In the genomic region with DNA sequence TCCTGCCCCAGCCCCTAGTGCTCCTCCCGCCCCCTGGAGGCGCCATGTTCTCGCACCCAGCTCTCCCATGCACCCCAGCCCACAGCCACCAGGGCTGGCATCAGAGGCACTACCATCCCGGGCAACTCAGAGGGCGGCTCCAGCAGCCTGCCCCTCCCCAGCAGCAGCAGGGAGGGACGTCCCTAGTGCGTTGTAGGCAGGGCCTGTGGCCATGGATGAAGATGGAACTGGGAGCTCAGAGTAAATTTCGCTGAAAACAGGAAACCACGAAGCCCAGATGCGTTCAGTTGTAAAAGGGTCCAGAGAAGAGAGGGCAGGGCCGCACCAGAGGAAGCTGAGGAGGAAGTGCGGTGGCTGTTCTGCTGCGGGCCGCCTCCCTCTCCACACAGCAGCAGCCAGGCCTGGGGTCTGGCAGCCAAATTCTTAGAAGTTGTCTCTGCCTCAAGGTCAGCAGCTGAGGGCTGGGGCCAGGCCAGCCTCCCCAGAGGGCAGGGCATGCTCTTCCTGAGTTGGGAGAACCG, we compare ENCODE assay signal across 9 cellular contexts. TPM values are rescaled to one million over a fixed set of nuclear protein-coding genes. Genes with fewer than 3 reads are reported as not detected.
DNase-seq lines count a peak whose midpoint lies in the region; ATAC-seq, FAIRE-seq and TF ChIP-seq lines count a peak whose summit lies in the region.
"Had no signal": no experiment of that assay in that cellular context is flagged by ENCODE, and none has a peak within 500 bp of the region (broad histone marks: within the 10 kb centered on the region; RNA-seq: fewer than 3 reads in every experiment).

No MANE protein-coding gene starts in this region.

- H3K4me3 Mint-ChIP-seq in activated naive CD8-positive, alpha-beta T cell treated with anti-CD3 and anti-CD28 coated beads for 36 hours, result peak overlapping the region; percentile 75
- H3K4me3 Mint-ChIP-seq in stimulated activated naive CD8-positive, alpha-beta T cell treated with anti-CD3 and anti-CD28 coated beads, Interleukin-15, Interleukin-2, amounts not matched to agents 100 ng/mL and 50 ng/mL, for 24 hours, result peak overlapping the region; percentile 74
- no peak overlapping the region for H3K4me3 Mint-ChIP-seq in Calu3 (ENCODE audit: low read depth, unreplicated experiment)

- TF ChIP-seq CTCF in liver (IDR thresholded peaks at IDR 0.05; ENCODE audit: low read depth, low read length, missing input control) (no peak), HepG2 (CRISPR knock-in tag; IDR thresholded peaks at IDR 0.05) (no peak), SK-N-SH (IDR thresholded peaks at IDR 0.05) (no peak), Calu3 (IDR thresholded peaks at IDR 0.05; ENCODE audit: unreplicated experiment) (no peak)

- peaks cover 32% of the 10 kb centered on the region for H3K36me3 Mint-ChIP-seq in activated naive CD8-positive, alpha-beta T cell treated with anti-CD3 and anti-CD28 coated beads for 36 hours
- peaks cover 42% of the 10 kb centered on the region for H3K36me3 Mint-ChIP-seq in stimulated activated naive CD8-positive, alpha-beta T cell treated with anti-CD3 and anti-CD28 coated beads, Interleukin-15, Interleukin-2, amounts not matched to agents 100 ng/mL and 50 ng/mL, for 24 hours (ENCODE audit: low read depth)
- H3K36me3 Mint-ChIP-seq in Calu3 (ENCODE audit: insufficient read depth, unreplicated experiment), result peaks cover 30% of the 10 kb centered on the region

- no peak for DNase-seq in HepG2 (ENCODE audit: low spot score)
- peak; percentile 55 for DNase-seq in SK-N-SH
- DNase-seq in activated naive CD8-positive, alpha-beta T cell treated with anti-CD3 and anti-CD28 coated beads for 36 hours, result peak; percentile 82
- peak; percentile 69 for DNase-seq in midbrain (lab: John Stamatoyannopoulos, UW)
- no peak for DNase-seq in Calu3

- H3K4me2 ChIP-seq in HepG2 (ENCODE audit: low read depth, low read length) (no peak overlapping the region), SK-N-SH (no peak overlapping the region)
- H3K4me2 ChIP-seq: A549 had no signal

- H3K27me3 ChIP-seq in liver (ENCODE audit: control insufficient read depth in 4 of 4, insufficient read depth in 4 of 4, low read length in 3 of 4), result no peaks in the 10 kb centered on the region
- H3K27me3 ChIP-seq in HepG2 (ENCODE audit: control insufficient read depth in 1 of 2, insufficient read depth in 2 of 2, low read length in 2 of 2), result peaks cover 1 to 15% of the 10 kb centered on the region in 2 experiments; a peak in 3 of 5 replicates
- H3K27me3 ChIP-seq in SK-N-SH (ENCODE audit: insufficient read depth), result no peaks in the 10 kb centered on the region

- no peaks in the 10 kb centered on the region for H3K9me3 Mint-ChIP-seq in activated naive CD8-positive, alpha-beta T cell treated with anti-CD3 and anti-CD28 coated beads for 36 hours
- no peaks in the 10 kb centered on the region for H3K9me3 Mint-ChIP-seq in stimulated activated naive CD8-positive, alpha-beta T cell treated with anti-CD3 and anti-CD28 coated beads, Interleukin-15, Interleukin-2, amounts not matched to agents 100 ng/mL and 50 ng/mL, for 24 hours
- no peaks in the 10 kb centered on the region for H3K9me3 Mint-ChIP-seq in Calu3 (ENCODE audit: low read depth, unreplicated experiment)

- peaks cover 5 to 31% (median 13%) of the 10 kb centered on the region in 4 donors for H3K4me1 ChIP-seq in liver (ENCODE audit: control insufficient read depth in 4 of 4, insufficient read depth in 4 of 4, low read length in 3 of 4)
- H3K4me1 ChIP-seq in HepG2 (ENCODE audit: insufficient read depth, low read length), result peaks cover 36% of the 10 kb centered on the region
- H3K4me1 ChIP-seq in SK-N-SH (ENCODE audit: control insufficient read depth in 1 of 2, insufficient read depth in 2 of 2, low read depth in 1 of 2, low read length in 1 of 2), result peaks cover 0 to 33% of the 10 kb centered on the region in 2 experiments; a peak in 1 of 4 replicates

- intact Hi-C loops in HepG2 (cut with micrococcal nuclease; ENCODE audit: unreplicated experiment) (no loop called here), Calu3 (cut with micrococcal nuclease; ENCODE audit: unreplicated experiment) (no loop called here)

- POLR2A ChIA-PET in HepG2 (lab: Yijun Ruan, JAX) (no interaction called here), SK-N-SH (lab: Yijun Ruan, JAX) (no interaction called here)

- BruUV-seq in HepG2 (replicated peaks; lab: Mats Ljungman, UMichigan), result no TSS peak
- BruUV-seq in Calu3 (replicated peaks; lab: Mats Ljungman, UMichigan), result no TSS peak

- H3K9ac ChIP-seq in liver (ENCODE audit: low read depth in 1 of 2, low read length in 2 of 2) (no peak overlapping the region), HepG2 (ENCODE audit: insufficient read depth, low read depth, low read length) (no peak overlapping the region), SK-N-SH (no peak overlapping the region)

- TF ChIP-seq POLR2A in HepG2 (IDR thresholded peaks at IDR 0.05; ENCODE audit: insufficient read depth in 1 of 2, low read depth in 2 of 2, low read length in 2 of 2), result no peak

- H3K9me2 ChIP-seq in SK-N-SH, result no peaks in the 10 kb centered on the region

- TF ChIP-seq EP300 in HepG2 (IDR thresholded peaks at IDR 0.05; ENCODE audit: low read depth in 2 of 2, low read length in 2 of 2), result no peak
- TF ChIP-seq EP300 in HepG2 (CRISPR knock-in tag; IDR thresholded peaks at IDR 0.05; ENCODE audit: borderline replicate concordance), result no peak
- no peak for TF ChIP-seq EP300 in SK-N-SH (IDR thresholded peaks at IDR 0.05; ENCODE audit: borderline replicate concordance in 1 of 2, low read depth in 1 of 2, low read length in 1 of 2)

- in situ Hi-C loops in HepG2 (cut with HindIII; ENCODE audit: extremely low pct_ligation_motif_present, low pct_unique_long_range_greater_than_20kb), result no loop called here

- H3K36me3 ChIP-seq in liver (ENCODE audit: control insufficient read depth in 4 of 4, insufficient read depth in 3 of 4, low read depth in 1 of 4, low read length in 3 of 4) (peaks cover 0 to 3% (median 0%) of the 10 kb centered on the region in 4 donors), HepG2 (replicated peaks in 1 of 2; ENCODE audit: control insufficient read depth in 1 of 2, insufficient read depth in 2 of 2, low read length in 2 of 2) (no peaks in the 10 kb centered on the region), SK-N-SH (replicated peaks in 1 of 2; ENCODE audit: control insufficient read depth in 1 of 2, insufficient read depth in 2 of 2, low read length in 1 of 2) (no peaks in the 10 kb centered on the region)

- no peaks in the 10 kb centered on the region for H4K20me1 ChIP-seq in HepG2 (ENCODE audit: insufficient read depth, low read length)
- no peaks in the 10 kb centered on the region for H4K20me1 ChIP-seq in SK-N-SH (ENCODE audit: insufficient read depth)

- ATAC-seq in HepG2 (no peak), GM18519 (IDR thresholded peaks at IDR 0.05; ENCODE audit: low FRiP score, unreplicated experiment) (no peak)

- H3K27me3 Mint-ChIP-seq in activated naive CD8-positive, alpha-beta T cell treated with anti-CD3 and anti-CD28 coated beads for 36 hours, result no peaks in the 10 kb centered on the region
- no peaks in the 10 kb centered on the region for H3K27me3 Mint-ChIP-seq in stimulated activated naive CD8-positive, alpha-beta T cell treated with anti-CD3 and anti-CD28 coated beads, Interleukin-15, Interleukin-2, amounts not matched to agents 100 ng/mL and 50 ng/mL, for 24 hours
- no peaks in the 10 kb centered on the region for H3K27me3 Mint-ChIP-seq in Calu3 (ENCODE audit: unreplicated experiment)

- CTCF ChIA-PET in HepG2 (lab: Yijun Ruan, JAX; ENCODE audit: low intra/inter-chr PET ratio, low total read pairs) (no interaction called here), SK-N-SH (lab: Yijun Ruan, JAX) (interaction anchor here (1.1 to 1.4 kb wide), 3 partner anchors 24 to 84 kb away, joined by 3 to 8 read pairs (median 3); a partner anchor contains a TSS), Calu3 (lab: Charles Lee) (interaction anchor here (0.7 to 0.9 kb wide), 2 partner anchors 13 to 63 kb away, joined by 3 read pairs; no protein-coding TSS in a partner anchor)

- 60% methylated on average over 15 of the region's 15 CpGs for WGBS in liver
- 54% methylated on average over 14 of the region's 15 CpGs for WGBS in HepG2 (ENCODE audit: low lambda C conversion rate)
- 80% methylated on average over 13 of the region's 15 CpGs for WGBS in SK-N-SH (ENCODE audit: low lambda C conversion rate)

- H3K4me3 ChIP-seq in liver (ENCODE audit: low read depth in 1 of 3, low read length in 3 of 3) (no peak overlapping the region), HepG2 (replicated peaks in 1 of 3; ENCODE audit: insufficient read depth in 1 of 3, low read depth in 2 of 3, low read length in 3 of 3) (no peak overlapping the region), SK-N-SH (ENCODE audit: low read depth in 2 of 2, low read length in 1 of 2) (no peak overlapping the region)
- H3K4me3 ChIP-seq: A549 had no signal

- no peak for FAIRE-seq in HepG2 (lab: Jason Lieb, UNC)
- FAIRE-seq: A549 had no signal

- no peaks in the 10 kb centered on the region for H3K9me3 ChIP-seq in liver (ENCODE audit: control insufficient read depth in 4 of 4, low read length in 3 of 4)
- no peaks in the 10 kb centered on the region for H3K9me3 ChIP-seq in HepG2 (ENCODE audit: low read length)
- H3K9me3 ChIP-seq in SK-N-SH, result no peaks in the 10 kb centered on the region
- H3K9me3 ChIP-seq: A549 had no signal

- H3K27ac ChIP-seq in liver (ENCODE audit: low read depth in 1 of 2, low read length in 2 of 2) (peak overlapping the region; percentile 73 to 78), HepG2 (ENCODE audit: extremely low read length, insufficient read depth, low read length) (no peak overlapping the region), SK-N-SH (ENCODE audit: low read depth in 2 of 2, low read length in 1 of 2) (no peak overlapping the region)

- peaks cover 95% of the 10 kb centered on the region for H3K4me1 Mint-ChIP-seq in activated naive CD8-positive, alpha-beta T cell treated with anti-CD3 and anti-CD28 coated beads for 36 hours
- peaks cover 96% of the 10 kb centered on the region for H3K4me1 Mint-ChIP-seq in stimulated activated naive CD8-positive, alpha-beta T cell treated with anti-CD3 and anti-CD28 coated beads, Interleukin-15, Interleukin-2, amounts not matched to agents 100 ng/mL and 50 ng/mL, for 24 hours (ENCODE audit: low read depth)
- H3K4me1 Mint-ChIP-seq in Calu3 (ENCODE audit: low read depth, unreplicated experiment), result peaks cover 21% of the 10 kb centered on the region

- no peak overlapping the region for H2AFZ ChIP-seq in HepG2 (ENCODE audit: low read length)
- H2AFZ ChIP-seq in SK-N-SH (ENCODE audit: low read depth), result no peak overlapping the region

- no peaks in the 10 kb centered on the region for H3F3A ChIP-seq in SK-N-SH (replicated peaks; ENCODE audit: insufficient read depth)

- H3K79me2 ChIP-seq in HepG2 (ENCODE audit: insufficient read depth, low read length) (no peaks in the 10 kb centered on the region), SK-N-SH (ENCODE audit: insufficient read depth) (no peaks in the 10 kb centered on the region)

- H3K27ac Mint-ChIP-seq in activated naive CD8-positive, alpha-beta T cell treated with anti-CD3 and anti-CD28 coated beads for 36 hours, result peak overlapping the region; percentile 99
- peak overlapping the region; percentile 97 for H3K27ac Mint-ChIP-seq in stimulated activated naive CD8-positive, alpha-beta T cell treated with anti-CD3 and anti-CD28 coated beads, Interleukin-15, Interleukin-2, amounts not matched to agents 100 ng/mL and 50 ng/mL, for 24 hours
- H3K27ac Mint-ChIP-seq in Calu3 (ENCODE audit: unreplicated experiment), result no peak overlapping the region

- TF ChIP-seq RAD21 in liver (IDR thresholded peaks at IDR 0.05) (peak in 1 of 2 donors; percentile 48), HepG2 (CRISPR knock-in tag; IDR thresholded peaks at IDR 0.05) (no peak), SK-N-SH (IDR thresholded peaks at IDR 0.05; ENCODE audit: low read length) (no peak)

RNA-seq across cellular contexts. Expression of a gene that starts 24.6 kb away (rescaled TPM):
- total RNA-seq in liver (10 to 100 TPM; 11.3 to 12.2 TPM), HepG2 (2016; rRNA removed; fragmentation: Illumina TruSeq; extraction: Trizol) (0.36 and 0.44 TPM in 2 replicates), Calu3 (2022) (30.1 and 46.1 TPM in 2 replicates)
- polyA plus RNA-seq in liver (10 to 100 TPM in 1 of 2 donors, 1 to 10 TPM in 1; 7.2 to 10.3 TPM), HepG2 (2011; rRNA removed) (3.2 and 3.8 TPM in 2 replicates), SK-N-SH (2012; rRNA removed) (8.7 and 11.3 TPM in 2 replicates)
- total RNA-seq in HepG2 (2016; cell fraction: cytosol; rRNA removed; fragmentation: Illumina TruSeq; extraction: Trizol; ENCODE audit: low read depth), result 0.26 TPM in 1 of 2 replicates, not detected in the other
- 0.41 TPM in 1 of 2 replicates, not detected in the other for total RNA-seq in HepG2 (2016; cell fraction: insoluble cytoplasmic fraction; rRNA removed; fragmentation: Illumina TruSeq; extraction: Trizol)
- 0.14 TPM in 1 of 2 replicates, not detected in the other for total RNA-seq in HepG2 (2016; cell fraction: membrane; rRNA removed; fragmentation: Illumina TruSeq; extraction: Trizol)
- total RNA-seq in HepG2 (2016; cell fraction: nucleus; rRNA removed; fragmentation: Illumina TruSeq; extraction: Trizol), result 0.16 and 0.19 TPM in 2 replicates
- polyA plus RNA-seq in HepG2 (2011; cell fraction: cytosol; rRNA removed), result 2.2 and 3.9 TPM in 2 replicates
- polyA plus RNA-seq in HepG2 (2011; cell fraction: nucleus; rRNA removed), result 2.1 and 3.3 TPM in 2 replicates
- 0.35 and 0.81 TPM in 2 replicates for polyA plus RNA-seq in HepG2 (2012)
- 0.18 and 0.35 TPM in 2 replicates for polyA plus RNA-seq in HepG2 (2016; cell fraction: cytosol; fragmentation: Illumina TruSeq; extraction: Trizol; ENCODE audit: low read depth)
- 0.23 TPM in 1 of 2 replicates, not detected in the other for polyA plus RNA-seq in HepG2 (2016; cell fraction: insoluble cytoplasmic fraction; fragmentation: Illumina TruSeq; extraction: Trizol; ENCODE audit: low read depth)
- polyA plus RNA-seq in HepG2 (2016; cell fraction: membrane; fragmentation: Illumina TruSeq; extraction: Trizol; ENCODE audit: low read depth), result 0.14 and 0.38 TPM in 2 replicates
- polyA plus RNA-seq in HepG2 (2016; cell fraction: nucleus; fragmentation: Illumina TruSeq; extraction: Trizol; ENCODE audit: insufficient read depth, low read depth), result 0.32 and 1.1 TPM in 2 replicates
- polyA minus RNA-seq in HepG2 (2011; rRNA and poly(A)+ RNA removed; ENCODE audit: low replicate concordance), result 4.6 and 6.5 TPM in 2 replicates
- 3.0 and 4.5 TPM in 2 replicates for polyA minus RNA-seq in HepG2 (2011; cell fraction: cytosol; rRNA and poly(A)+ RNA removed)
- polyA minus RNA-seq in HepG2 (2011; cell fraction: nucleus; rRNA and poly(A)+ RNA removed), result 1.9 and 2.3 TPM in 2 replicates
- 3.7 and 5.9 TPM in 2 replicates for polyA plus RNA-seq in SK-N-SH (2012; cell fraction: cytosol; rRNA removed)
- polyA plus RNA-seq in SK-N-SH (2012; cell fraction: nucleus; rRNA removed), result 8.9 and 12.7 TPM in 2 replicates
- 10 to 100 TPM; 41.4 to 47.3 TPM for total RNA-seq in activated naive CD8-positive, alpha-beta T cell treated with anti-CD3 and anti-CD28 coated beads for 36 hours

RNA-seq across cellular contexts. Expression of a gene that starts 29.2 kb away (rescaled TPM):
- total RNA-seq in liver (under 1 TPM in 1 of 2 donors, not detected in 1; under 0.01 TPM), HepG2 (2016; rRNA removed; fragmentation: Illumina TruSeq; extraction: Trizol) (not detected in 2 replicates), Calu3 (2022) (not detected in 2 replicates)
- polyA plus RNA-seq in liver (under 1 TPM in 1 of 2 donors, not detected in 1; 0.07 TPM), HepG2 (2011; rRNA removed) (not detected in 2 replicates), SK-N-SH (2012; rRNA removed) (not detected in 2 replicates)
- not detected in 2 replicates for total RNA-seq in HepG2 (2016; cell fraction: cytosol; rRNA removed; fragmentation: Illumina TruSeq; extraction: Trizol; ENCODE audit: low read depth)
- total RNA-seq in HepG2 (2016; cell fraction: insoluble cytoplasmic fraction; rRNA removed; fragmentation: Illumina TruSeq; extraction: Trizol), result not detected in 2 replicates
- not detected in 2 replicates for total RNA-seq in HepG2 (2016; cell fraction: membrane; rRNA removed; fragmentation: Illumina TruSeq; extraction: Trizol)
- not detected in 2 replicates for total RNA-seq in HepG2 (2016; cell fraction: nucleus; rRNA removed; fragmentation: Illumina TruSeq; extraction: Trizol)
- polyA plus RNA-seq in HepG2 (2011; cell fraction: cytosol; rRNA removed), result not detected in 2 replicates
- not detected in 2 replicates for polyA plus RNA-seq in HepG2 (2011; cell fraction: nucleus; rRNA removed)
- polyA plus RNA-seq in HepG2 (2012), result not detected in 2 replicates
- polyA plus RNA-seq in HepG2 (2016; cell fraction: cytosol; fragmentation: Illumina TruSeq; extraction: Trizol; ENCODE audit: low read depth), result not detected in 2 replicates
- polyA plus RNA-seq in HepG2 (2016; cell fraction: insoluble cytoplasmic fraction; fragmentation: Illumina TruSeq; extraction: Trizol; ENCODE audit: low read depth), result not detected in 2 replicates
- not detected in 2 replicates for polyA plus RNA-seq in HepG2 (2016; cell fraction: membrane; fragmentation: Illumina TruSeq; extraction: Trizol; ENCODE audit: low read depth)
- polyA plus RNA-seq in HepG2 (2016; cell fraction: nucleus; fragmentation: Illumina TruSeq; extraction: Trizol; ENCODE audit: insufficient read depth, low read depth), result not detected in 2 replicates
- polyA minus RNA-seq in HepG2 (2011; rRNA and poly(A)+ RNA removed; ENCODE audit: low replicate concordance), result not detected in 2 replicates
- polyA minus RNA-seq in HepG2 (2011; cell fraction: cytosol; rRNA and poly(A)+ RNA removed), result not detected in 2 replicates
- polyA minus RNA-seq in HepG2 (2011; cell fraction: nucleus; rRNA and poly(A)+ RNA removed), result not detected in 2 replicates
- polyA plus RNA-seq in SK-N-SH (2012; cell fraction: cytosol; rRNA removed), result under 0.01 TPM in 1 of 2 replicates, not detected in the other
- polyA plus RNA-seq in SK-N-SH (2012; cell fraction: nucleus; rRNA removed), result 0.01 TPM in 2 replicates
- total RNA-seq in activated naive CD8-positive, alpha-beta T cell treated with anti-CD3 and anti-CD28 coated beads for 36 hours, result under 1 TPM; 0.24 to 0.41 TPM
- polyA plus RNA-seq: A549 had no signal

Comparison
In these comparisons a context has a peak if more than half of its experiments do, and no peak if none do; other contexts are left out.
1. H3K27ac ChIP-seq: peak in liver (2 of 2); none in HepG2 (single experiment) and SK-N-SH (0 of 2).
2. DNase-seq: peak in SK-N-SH (single experiment), activated naive CD8-positive, alpha-beta T cell treated with anti-CD3 and anti-CD28 coated beads for 36 hours (single experiment) and midbrain (single experiment); none in HepG2 (single experiment) and Calu3 (single experiment).